In the genomic region with DNA sequence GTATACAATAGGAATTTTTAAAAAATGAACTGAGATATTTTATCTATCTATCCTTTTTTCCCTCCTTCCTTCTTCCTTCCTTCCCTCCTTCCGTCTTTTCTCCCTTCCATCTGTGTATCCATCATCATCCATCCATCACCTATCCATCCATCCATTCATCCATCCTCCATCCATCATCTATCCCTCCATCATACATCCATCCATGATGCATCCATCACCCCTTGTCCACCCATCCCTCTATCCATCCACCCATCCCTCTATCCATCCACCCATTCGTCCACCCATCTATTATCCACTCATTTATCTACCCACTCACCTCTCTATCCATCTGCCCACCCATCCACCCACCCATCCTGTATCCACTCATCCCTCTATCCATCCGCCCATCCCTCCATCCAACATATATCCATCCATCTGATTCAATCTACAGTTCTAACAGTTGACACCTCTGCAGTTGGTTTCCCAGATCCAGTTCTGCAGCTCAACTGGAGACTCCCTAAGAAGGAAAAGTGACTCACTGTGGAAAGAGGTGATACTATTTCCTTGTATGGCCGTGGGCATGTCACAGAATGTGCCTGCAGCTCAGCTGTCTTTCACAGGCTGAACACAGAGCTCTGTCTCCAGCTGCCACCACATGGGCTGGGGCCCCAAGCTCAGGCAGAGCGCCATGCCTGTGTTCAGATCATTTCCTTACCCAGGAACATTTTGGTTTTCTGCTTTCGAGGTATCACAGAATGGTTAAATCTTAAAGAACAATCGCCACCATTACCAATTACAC, we compare ENCODE assay signal across 14 cellular contexts.
DNase-seq lines count a peak whose midpoint lies in the region; ATAC-seq and FAIRE-seq lines count a peak whose summit lies in the region.
"Had no signal": no experiment of that assay in that cellular context is flagged by ENCODE, and none has a peak within 500 bp of the region (broad histone marks: within the 10 kb centered on the region; RNA-seq: fewer than 3 reads in every experiment).

No MANE protein-coding gene starts in this region.

- FAIRE-seq in small intestine (lab: Jason Lieb, UNC): no peak
- FAIRE-seq: GM18507 had no signal

- no peaks in the 10 kb centered on the region for H3K36me3 ChIP-seq in small intestine (ENCODE audit: control insufficient read depth in 2 of 2, insufficient read depth in 2 of 2, low read length in 2 of 2)

- H3K27me3 Mint-ChIP-seq in activated CD4-positive, alpha-beta T cell treated with anti-CD3 and anti-CD28 coated beads for 36 hours: no peaks in the 10 kb centered on the region
- H3K27me3 Mint-ChIP-seq: stimulated activated naive CD8-positive, alpha-beta T cell treated with anti-CD3 and anti-CD28 coated beads, Interleukin-15, amount 100 ng/mL, for 72 hours had no signal

- peaks cover 51% of the 10 kb centered on the region for H3K4me1 Mint-ChIP-seq in activated CD4-positive, alpha-beta T cell treated with anti-CD3 and anti-CD28 coated beads for 36 hours
- H3K4me1 Mint-ChIP-seq: endodermal cell had no signal

- no peak for ATAC-seq in activated CD4-positive, alpha-beta T cell treated with anti-CD3 and anti-CD28 coated beads for 36 hours
- ATAC-seq in right cardiac atrium: peak; percentile 70 to 75
- ATAC-seq: stimulated activated naive CD8-positive, alpha-beta T cell treated with anti-CD3 and anti-CD28 coated beads, Interleukin-15, amount 100 ng/mL, for 72 hours had no signal

- H3K4me3 ChIP-seq in right cardiac atrium (ENCODE audit: low read length) (no peak overlapping the region), small intestine (ENCODE audit: low read depth in 1 of 2, low read length in 2 of 2) (no peak overlapping the region)

- no peaks in the 10 kb centered on the region for H3K9me3 Mint-ChIP-seq in activated CD4-positive, alpha-beta T cell treated with anti-CD3 and anti-CD28 coated beads for 36 hours (ENCODE audit: low read depth)
- H3K9me3 Mint-ChIP-seq: endodermal cell; nephron; stimulated activated naive CD8-positive, alpha-beta T cell treated with anti-CD3 and anti-CD28 coated beads, Interleukin-15, amount 100 ng/mL, for 72 hours had no signal

- WGBS in right cardiac atrium: 69% methylated on average over 7 of the region's 7 CpGs
- 52 to 71% (median 64%) methylated on average over 7 of the region's 7 CpGs for WGBS in small intestine, 3 donors

- POLR2A ChIA-PET in activated CD4-positive, alpha-beta T cell treated with anti-CD3 and anti-CD28 coated beads for 36 hours (lab: Charles Lee): no interaction called here

- H3K9me3 ChIP-seq in right cardiac atrium (ENCODE audit: control insufficient read depth, low read length) (no peaks in the 10 kb centered on the region), small intestine (ENCODE audit: control insufficient read depth, low read depth) (no peaks in the 10 kb centered on the region)

- H3K4me1 ChIP-seq in right cardiac atrium (ENCODE audit: control insufficient read depth, insufficient read depth, low read length) (peaks cover 7% of the 10 kb centered on the region), small intestine (ENCODE audit: control insufficient read depth in 2 of 2, insufficient read depth in 1 of 2, low read depth in 1 of 2, low read length in 1 of 2) (peaks cover 0 to 7% of the 10 kb centered on the region in 2 donors)

- H3K27ac Mint-ChIP-seq in activated CD4-positive, alpha-beta T cell treated with anti-CD3 and anti-CD28 coated beads for 36 hours: no peak overlapping the region
- H3K27ac Mint-ChIP-seq: endodermal cell, nephron had no signal

- H3K27me3 ChIP-seq in right cardiac atrium (ENCODE audit: control insufficient read depth, insufficient read depth) (no peaks in the 10 kb centered on the region), small intestine (ENCODE audit: control insufficient read depth in 2 of 2, insufficient read depth in 2 of 2, low read length in 2 of 2) (no peaks in the 10 kb centered on the region)

- no peaks in the 10 kb centered on the region for H3K36me3 Mint-ChIP-seq in activated CD4-positive, alpha-beta T cell treated with anti-CD3 and anti-CD28 coated beads for 36 hours (ENCODE audit: low read depth)

- peak; percentile 21 for DNase-seq in activated CD4-positive, alpha-beta T cell treated with anti-CD3 and anti-CD28 coated beads for 36 hours
- no peak for DNase-seq in activated CD4-positive, alpha-beta T cell treated with anti-CD3 and anti-CD28 coated beads for 4 hours
- DNase-seq in Kasumi-1 (lab: John Stamatoyannopoulos, UW): peak; percentile 8 to 10
- peak in 2 of 3 donors; percentile 59 to 70 for DNase-seq in right cardiac atrium
- peak; percentile 45 for DNase-seq in small intestine
- DNase-seq in amniotic stem cell (lab: John Stamatoyannopoulos, UW): no peak
- DNase-seq in NCI-H1436 treated with DMSO at 0.1 percent for 48 hours (lab: John Stamatoyannopoulos, UW): no peak
- no peak for DNase-seq in COR-L47 (lab: John Stamatoyannopoulos, UW)
- DNase-seq: endodermal cell; NCI-H1105; NCI-H82; stimulated activated naive CD8-positive, alpha-beta T cell treated with anti-CD3 and anti-CD28 coated beads, Interleukin-15, amount 100 ng/mL, for 72 hours had no signal

- H3K27ac ChIP-seq in right cardiac atrium (ENCODE audit: low read length) (peak overlapping the region; percentile 38), small intestine (ENCODE audit: low read depth in 1 of 2, low read length in 1 of 2) (peak overlapping the region in 1 of 2 donors; percentile 29)

- intact Hi-C loops in activated CD4-positive, alpha-beta T cell treated with anti-CD3 and anti-CD28 coated beads for 36 hours (cut with DNase I, micrococcal nuclease): no loop called here
- intact Hi-C loops in right cardiac atrium (cut with DNase I): loop anchor here in 1 of 4 donors (10.0 kb wide), 1 partner anchor 65 kb away; no protein-coding TSS in a partner anchor

- CTCF ChIA-PET in activated CD4-positive, alpha-beta T cell treated with anti-CD3 and anti-CD28 coated beads for 36 hours (lab: Charles Lee): no interaction called here

- no peak overlapping the region for H3K4me3 Mint-ChIP-seq in activated CD4-positive, alpha-beta T cell treated with anti-CD3 and anti-CD28 coated beads for 36 hours
- H3K4me3 Mint-ChIP-seq: endodermal cell, nephron had no signal

Comparison
In these comparisons a context has a peak if more than half of its experiments do, and no peak if none do; other contexts are left out.
1. DNase-seq: peak in activated CD4-positive, alpha-beta T cell treated with anti-CD3 and anti-CD28 coated beads for 36 hours (single experiment), Kasumi-1 (2 of 2), right cardiac atrium (2 of 3) and small intestine (single experiment); none in activated CD4-positive, alpha-beta T cell treated with anti-CD3 and anti-CD28 coated beads for 4 hours (0 of 2), amniotic stem cell (single experiment), NCI-H1436 treated with DMSO at 0.1 percent for 48 hours (single experiment) and COR-L47 (single experiment).